Comparison of ENCODE assay signal across 20 cellular contexts in genomic region chr14:73258845-73259611, GRCh38. TPM values are rescaled to one million over a fixed set of nuclear protein-coding genes. Genes with fewer than 3 reads are reported as not detected.
A peak's percentile ranks its signal among the peaks of the same experiment; 100 is the strongest.
DNase-seq lines count a peak whose midpoint lies in the region; ATAC-seq, FAIRE-seq and TF ChIP-seq lines count a peak whose summit lies in the region.
"Had no signal": no experiment of that assay in that cellular context is flagged by ENCODE, and none has a peak within 500 bp of the region (broad histone marks: within the 10 kb centered on the region; RNA-seq: fewer than 3 reads in every experiment).

No MANE protein-coding gene starts in this region.

- no peak overlapping the region for H2AK5ac ChIP-seq in neuronal stem cell (ENCODE audit: low read depth, low read length)

- TF ChIP-seq POLR2A in GM12892 (IDR thresholded peaks at IDR 0.05; ENCODE audit: low read depth, low read length) = no peak

- no peak overlapping the region for H3K4me2 ChIP-seq in neuronal stem cell (ENCODE audit: insufficient read depth, low read length, poor library complexity, severe bottlenecking)
- H3K4me2 ChIP-seq: BLaER1, KMS-11 had no signal

- no peaks in the 10 kb centered on the region for H3K27me3 ChIP-seq in neuronal stem cell (ENCODE audit: control insufficient read depth in 3 of 3, insufficient read depth in 3 of 3, low read depth in 1 of 3, low read length in 3 of 3)
- H3K27me3 ChIP-seq: BLaER1 had no signal

- no peak overlapping the region for H4K8ac ChIP-seq in neuronal stem cell (ENCODE audit: low read depth, low read length)

- peak overlapping the region; percentile 58 for H2BK15ac ChIP-seq in neuronal stem cell (ENCODE audit: low read length)

- WGBS in neuronal stem cell (ENCODE audit: extremely low coverage in 2 of 2, insufficient read length in 2 of 2, insufficient replicate concordance in 1 of 2), 2 donors = no CpG with 5 or more reads among the region's 20 CpGs

- no peak for FAIRE-seq in GM12892 (lab: Jason Lieb, UNC)
- FAIRE-seq: D721Med, H54, RCC 7860 had no signal

- no peak overlapping the region for H3K4me3 Mint-ChIP-seq in activated B cell treated with CpG ODN at 0.5 μM for 24 hours
- H3K4me3 Mint-ChIP-seq: CD8-positive, alpha-beta T cell; HFFc6 had no signal

- no peak for TF ChIP-seq CTCF in activated B cell treated with CpG ODN at 0.5 μM for 24 hours (IDR thresholded peaks at IDR 0.05)

- no peak overlapping the region for H3K18ac ChIP-seq in neuronal stem cell (ENCODE audit: low read length)

- intact Hi-C loops in activated B cell treated with CpG ODN at 0.5 μM for 24 hours (cut with micrococcal nuclease) = no loop called here

- peak overlapping the region; percentile 60 for H3K9ac ChIP-seq in neuronal stem cell (ENCODE audit: low read depth, low read length, poor library complexity)
- H3K9ac ChIP-seq: BLaER1, KMS-11 had no signal

- H3K4me1 Mint-ChIP-seq in activated B cell treated with CpG ODN at 0.5 μM for 24 hours = peaks cover 5% of the 10 kb centered on the region

- H3K36me3 ChIP-seq in neuronal stem cell (replicated peaks in 1 of 2; ENCODE audit: control insufficient read depth in 2 of 2, insufficient read depth in 2 of 2, low read length in 2 of 2) = peaks cover 0 to 27% of the 10 kb centered on the region in 2 donors
- H3K36me3 ChIP-seq: BLaER1 had no signal

- ATAC-seq in activated B cell treated with CpG ODN at 0.5 μM for 24 hours (ENCODE audit: low read depth) (no peak), HG03139 (IDR thresholded peaks at IDR 0.05; ENCODE audit: unreplicated experiment) (no peak)
- ATAC-seq: CD8-positive, alpha-beta T cell had no signal

- POLR2A ChIA-PET in activated B cell treated with CpG ODN at 0.5 μM for 24 hours (lab: Charles Lee) = no interaction called here

- H3K27ac ChIP-seq in neuronal stem cell (replicated peaks; ENCODE audit: low read length) = no peak overlapping the region
- H3K27ac ChIP-seq: BLaER1, KMS-11 had no signal

- DNase-seq in activated effector memory CD4-positive, alpha-beta T cell treated with anti-CD3 and anti-CD28 coated beads, Interleukin-2, amount 50 U/mL, for 16 hours = peak; percentile 55
- DNase-seq in activated effector memory CD4-positive, alpha-beta T cell treated with Interleukin-2 at 50 U/mL for 16 hours = no peak
- peak; percentile 17 for DNase-seq in GM12892 (ENCODE audit: insufficient read length)
- peak; percentile 13 for DNase-seq in activated B cell treated with CpG ODN at 0.5 μM for 24 hours
- no peak for DNase-seq in neuronal stem cell (ENCODE audit: low spot score)
- no peak for DNase-seq in NCI-H2227 (lab: John Stamatoyannopoulos, UW; ENCODE audit: unreplicated experiment)
- DNase-seq in GDM1 (lab: John Stamatoyannopoulos, UW) = no peak
- DNase-seq: CD8-positive, alpha-beta T cell; HFFc6; NCI-H146; NCI-H2029 treated with DMSO at 0.1 percent for 48 hours; NCI-H2171 treated with DMSO at 0.1 percent for 48 hours; NCI-H446 treated with DMSO at 0.1 percent for 48 hours; SHP77 treated with DMSO at 0.1 percent for 48 hours had no signal

- H3K9me3 ChIP-seq in neuronal stem cell (replicated peaks in 1 of 2; ENCODE audit: control insufficient read depth in 2 of 2, insufficient read depth in 1 of 2, low read depth in 1 of 2, low read length in 2 of 2) = peaks cover 0 to 2% of the 10 kb centered on the region in 2 donors
- H3K9me3 ChIP-seq: BLaER1 had no signal

- H3K36me3 Mint-ChIP-seq in activated B cell treated with CpG ODN at 0.5 μM for 24 hours (ENCODE audit: low read depth) = no peaks in the 10 kb centered on the region
- H3K36me3 Mint-ChIP-seq: CD8-positive, alpha-beta T cell had no signal

- H4K91ac ChIP-seq in neuronal stem cell (ENCODE audit: low read depth, low read length, poor library complexity) = no peak overlapping the region

- H2AFZ ChIP-seq in neuronal stem cell (ENCODE audit: low read length) = no peak overlapping the region

- H2BK12ac ChIP-seq in neuronal stem cell (ENCODE audit: low read length) = peak overlapping the region; percentile 0

- H2BK120ac ChIP-seq in neuronal stem cell (ENCODE audit: low read depth, low read length) = no peak overlapping the region

- peaks cover 5% of the 10 kb centered on the region for H3K79me1 ChIP-seq in neuronal stem cell (ENCODE audit: low read depth, low read length)

- no peak overlapping the region for H3K14ac ChIP-seq in neuronal stem cell (ENCODE audit: low read length)

- peaks cover 10 to 13% of the 10 kb centered on the region in 2 donors for H3K4me1 ChIP-seq in neuronal stem cell (ENCODE audit: control insufficient read depth in 2 of 2, insufficient read depth in 1 of 2, low read depth in 1 of 2, low read length in 2 of 2)
- H3K4me1 ChIP-seq: BLaER1 had no signal

- H3K27ac Mint-ChIP-seq in activated B cell treated with CpG ODN at 0.5 μM for 24 hours = no peak overlapping the region
- H3K27ac Mint-ChIP-seq: CD8-positive, alpha-beta T cell; HFFc6 had no signal

- CTCF ChIA-PET in activated B cell treated with CpG ODN at 0.5 μM for 24 hours (lab: Charles Lee) = no interaction called here

- H3K4me3 ChIP-seq in neuronal stem cell (ENCODE audit: low read length in 2 of 2) = no peak overlapping the region
- H3K4me3 ChIP-seq: BLaER1 had no signal

- no peaks in the 10 kb centered on the region for H3K9me3 Mint-ChIP-seq in activated B cell treated with CpG ODN at 0.5 μM for 24 hours
- H3K9me3 Mint-ChIP-seq: CD8-positive, alpha-beta T cell; HFFc6 had no signal

- peak overlapping the region; percentile 55 for H3K23ac ChIP-seq in neuronal stem cell (ENCODE audit: low read depth, low read length, poor library complexity)

- peaks cover 3% of the 10 kb centered on the region for H3K27me3 Mint-ChIP-seq in activated B cell treated with CpG ODN at 0.5 μM for 24 hours

- no peak overlapping the region for H3K4ac ChIP-seq in neuronal stem cell (ENCODE audit: low read length)

- peak overlapping the region; percentile 24 for H2BK5ac ChIP-seq in neuronal stem cell (ENCODE audit: low read length)

RNA-seq across cellular contexts. Expression of gene PAPLN, which starts 21.7 kb away (rescaled TPM):
- polyA plus RNA-seq in GM12892 (2012; ENCODE audit: missing spikeins) = 9.8 TPM
- 0.42 and 0.46 TPM in 2 replicates for total RNA-seq in activated B cell treated with CpG ODN at 0.5 μM for 24 hours
- polyA plus RNA-seq in neuronal stem cell (2013, experiment 1 of 2) = 15.1 TPM
- 15.7 TPM for polyA plus RNA-seq in neuronal stem cell (2013, experiment 2 of 2)
- total RNA-seq: CD8-positive, alpha-beta T cell had no signal

Comparison
In these comparisons a context has a peak if more than half of its experiments do, and no peak if none do; other contexts are left out.
1. DNase-seq: peak in activated effector memory CD4-positive, alpha-beta T cell treated with anti-CD3 and anti-CD28 coated beads, Interleukin-2, amount 50 U/mL, for 16 hours (single experiment), GM12892 (single experiment) and activated B cell treated with CpG ODN at 0.5 μM for 24 hours (single experiment); none in activated effector memory CD4-positive, alpha-beta T cell treated with Interleukin-2 at 50 U/mL for 16 hours (single experiment), neuronal stem cell (single experiment), NCI-H2227 (single experiment) and GDM1 (single experiment).